Comparison of ENCODE assay signal across 1 cellular context in the genomic region with DNA sequence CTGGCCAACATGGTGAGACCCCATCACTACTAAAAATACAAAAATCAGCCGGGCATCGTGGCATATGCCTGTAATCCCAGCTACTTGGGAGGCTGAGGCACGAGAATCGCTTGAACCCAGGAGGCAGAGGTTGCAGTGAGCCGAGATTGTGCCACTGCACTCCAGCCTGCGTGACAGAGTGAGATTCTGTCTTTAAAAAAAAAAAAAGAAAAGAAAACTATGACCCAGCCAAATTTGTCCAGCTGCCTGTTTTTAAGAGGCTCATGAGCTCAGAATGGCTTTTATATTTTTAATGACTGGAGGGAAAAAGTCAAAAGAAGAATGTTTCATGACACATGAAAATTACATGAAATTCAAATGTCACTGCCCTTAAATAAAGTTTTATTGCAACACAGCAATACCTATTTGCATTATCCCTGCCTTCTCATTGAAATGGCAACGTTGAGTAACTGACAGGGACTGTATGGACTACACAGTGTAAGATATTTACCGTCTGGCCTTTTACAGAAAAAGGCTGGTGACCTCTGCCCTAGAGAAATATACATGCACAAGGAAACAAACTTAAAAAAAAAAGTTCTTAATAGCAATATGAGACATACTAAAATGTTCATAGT.
TF ChIP-seq lines count a peak whose summit lies in the region.

No MANE protein-coding gene starts in this region.

TF ChIP-seq in K562, 482 proteins besides CTCF, POLR2A, EP300 and RAD21:
- TF ChIP-seq, protein P1, sequence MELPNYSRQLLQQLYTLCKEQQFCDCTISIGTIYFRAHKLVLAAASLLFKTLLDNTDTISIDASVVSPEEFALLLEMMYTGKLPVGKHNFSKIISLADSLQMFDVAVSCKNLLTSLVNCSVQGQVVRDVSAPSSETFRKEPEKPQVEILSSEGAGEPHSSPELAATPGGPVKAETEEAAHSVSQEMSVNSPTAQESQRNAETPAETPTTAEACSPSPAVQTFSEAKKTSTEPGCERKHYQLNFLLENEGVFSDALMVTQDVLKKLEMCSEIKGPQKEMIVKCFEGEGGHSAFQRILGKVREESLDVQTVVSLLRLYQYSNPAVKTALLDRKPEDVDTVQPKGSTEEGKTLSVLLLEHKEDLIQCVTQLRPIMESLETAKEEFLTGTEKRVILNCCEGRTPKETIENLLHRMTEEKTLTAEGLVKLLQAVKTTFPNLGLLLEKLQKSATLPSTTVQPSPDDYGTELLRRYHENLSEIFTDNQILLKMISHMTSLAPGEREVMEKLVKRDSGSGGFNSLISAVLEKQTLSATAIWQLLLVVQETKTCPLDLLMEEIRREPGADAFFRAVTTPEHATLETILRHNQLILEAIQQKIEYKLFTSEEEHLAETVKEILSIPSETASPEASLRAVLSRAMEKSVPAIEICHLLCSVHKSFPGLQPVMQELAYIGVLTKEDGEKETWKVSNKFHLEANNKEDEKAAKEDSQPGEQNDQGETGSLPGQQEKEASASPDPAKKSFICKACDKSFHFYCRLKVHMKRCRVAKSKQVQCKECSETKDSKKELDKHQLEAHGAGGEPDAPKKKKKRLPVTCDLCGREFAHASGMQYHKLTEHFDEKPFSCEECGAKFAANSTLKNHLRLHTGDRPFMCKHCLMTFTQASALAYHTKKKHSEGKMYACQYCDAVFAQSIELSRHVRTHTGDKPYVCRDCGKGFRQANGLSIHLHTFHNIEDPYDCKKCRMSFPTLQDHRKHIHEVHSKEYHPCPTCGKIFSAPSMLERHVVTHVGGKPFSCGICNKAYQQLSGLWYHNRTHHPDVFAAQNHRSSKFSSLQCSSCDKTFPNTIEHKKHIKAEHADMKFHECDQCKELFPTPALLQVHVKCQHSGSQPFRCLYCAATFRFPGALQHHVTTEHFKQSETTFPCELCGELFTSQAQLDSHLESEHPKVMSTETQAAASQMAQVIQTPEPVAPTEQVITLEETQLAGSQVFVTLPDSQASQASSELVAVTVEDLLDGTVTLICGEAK (IDR thresholded peaks at IDR 0.05), result peak; percentile 94
- TF ChIP-seq, protein P1 (CRISPR knock-in tag; IDR thresholded peaks at IDR 0.05), result peak; percentile 85
- peak; percentile 33; the same call in 1 of the 2 replicates for TF ChIP-seq ZNF384 (IDR thresholded peaks at IDR 0.05; ENCODE audit: low read depth, low read length)
- no peak for TF ChIP-seq SAFB (IDR thresholded peaks at IDR 0.05; ENCODE audit: borderline replicate concordance, low read depth, low read length)
- no peak for TF ChIP-seq CBX2 (IDR thresholded peaks at IDR 0.05; ENCODE audit: insufficient read depth, low read length, poor library complexity, severe bottlenecking)
- TF ChIP-seq CEBPB (tag; IDR thresholded peaks at IDR 0.05), result peak; percentile 42; the same call in 1 of the 2 replicates
- TF ChIP-seq NR4A1 (CRISPR knock-in tag; IDR thresholded peaks at IDR 0.05), result no peak
- TF ChIP-seq NR4A1 (tag; IDR thresholded peaks at IDR 0.05), result no peak
- no peak for TF ChIP-seq TRIM28 (IDR thresholded peaks at IDR 0.05)
